In genomic region chr17:32831627-32832243, GRCh38 we compare ENCODE assay signal across 1 cellular context.
TF ChIP-seq lines count a peak whose summit lies in the region.

No MANE protein-coding gene starts in this region.

TF ChIP-seq in GM12878, 131 proteins besides CTCF, POLR2A, EP300 and RAD21:
- peak; percentile 2; the same call in 1 of the 2 replicates for TF ChIP-seq MTA2 (IDR thresholded peaks at IDR 0.05; ENCODE audit: low read depth)
- no peak for TF ChIP-seq CBX5 (IDR thresholded peaks at IDR 0.05; ENCODE audit: low read depth)
